ENCODE assay signal across 23 cellular contexts in the genomic region with DNA sequence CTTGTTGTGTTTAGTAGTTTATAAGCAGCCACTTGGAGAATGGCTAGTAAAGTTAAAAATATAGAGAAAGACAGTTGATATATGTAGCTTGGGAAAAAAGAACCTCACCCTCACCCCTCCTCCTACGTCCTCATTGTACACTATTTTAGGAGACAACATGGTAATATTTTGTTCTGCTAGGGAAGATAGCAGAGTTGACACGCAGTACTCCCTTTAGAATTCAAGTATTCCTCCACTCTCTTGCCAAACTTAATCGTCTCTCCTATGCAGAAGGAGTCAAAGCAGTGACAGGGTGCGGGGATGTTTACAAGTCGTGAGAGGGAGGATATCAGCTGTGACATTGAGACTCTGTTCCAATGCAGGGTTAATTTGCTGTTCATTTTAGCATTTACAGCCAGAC.
"Had no signal": no experiment of that assay in that cellular context is flagged by ENCODE, and none has a peak within 500 bp of the region (broad histone marks: within the 10 kb centered on the region; RNA-seq: fewer than 3 reads in every experiment).

No MANE protein-coding gene starts in this region.

- H3K4me1 Mint-ChIP-seq: activated CD4-positive, alpha-beta T cell treated with anti-CD3 and anti-CD28 coated beads for 36 hours had no signal

- H3K27ac Mint-ChIP-seq: activated B cell treated with CpG ODN at 0.5 μM for 24 hours; activated CD4-positive, alpha-beta T cell treated with anti-CD3 and anti-CD28 coated beads for 36 hours; activated naive CD8-positive, alpha-beta T cell; activated T-cell treated with anti-CD3 and anti-CD28 coated beads, Interleukin-2, amount 50 U/mL, for 24 hours; activated T-helper 2 cell treated with anti-CD3 and anti-CD28 coated beads, Interferon-gamma antibody, Interleukin-2, Interleukin-4, amounts not matched to agents 10 μg/mL and 5 μg/mL and 100 μg/mL, durations not matched to agents 14 hours and 24 hours and 36 hours; natural killer cell treated with Interleukin-12 subunit alpha and Interleukin-12 subunit beta and Interleukin-15 and Interleukin-18, amount 100 ng/mL, for 72 hours had no signal

- H3K9me3 ChIP-seq: breast epithelium, gastroesophageal sphincter, left lung, upper lobe of right lung had no signal

- H3K36me3 ChIP-seq: breast epithelium, gastroesophageal sphincter, left lung, upper lobe of right lung had no signal

- H3K9me3 Mint-ChIP-seq: activated B cell treated with CpG ODN at 0.5 μM for 24 hours; activated T-cell treated with anti-CD3 and anti-CD28 coated beads, Interleukin-2, amount 50 U/mL, for 24 hours; activated T-helper 2 cell treated with anti-CD3 and anti-CD28 coated beads, Interferon-gamma antibody, Interleukin-2, Interleukin-4, amounts not matched to agents 10 μg/mL and 5 μg/mL and 100 μg/mL, durations not matched to agents 14 hours and 24 hours and 36 hours; natural killer cell treated with Interleukin-12 subunit alpha and Interleukin-12 subunit beta and Interleukin-15 and Interleukin-18, amount 100 ng/mL, for 72 hours had no signal

- H3K27me3 ChIP-seq: breast epithelium, gastroesophageal sphincter, left lung, upper lobe of right lung had no signal

- DNase-seq: activated B cell treated with CpG ODN at 0.5 μM for 24 hours; activated CD4-positive, alpha-beta T cell treated with anti-CD3 and anti-CD28 coated beads for 36 hours; activated CD4-positive, alpha-beta T cell treated with anti-CD3 and anti-CD28 coated beads, Interleukin-2, amount 50 U/mL, for 4 hours; activated CD8-positive, alpha-beta memory T cell treated with anti-CD3 and anti-CD28 coated beads for 24 hours; activated CD8-positive, alpha-beta memory T cell treated with anti-CD3 and anti-CD28 coated beads, Interleukin-2, amount 50 U/mL, for 4 hours; activated naive CD4-positive, alpha-beta T cell; activated T-cell treated with anti-CD3 and anti-CD28 coated beads, Interleukin-2, amount 50 U/mL, for 24 hours; cerebellar nuclear complex; cortex of kidney; islet precursor cell; left lung; midbrain; occipital lobe; stimulated activated CD4-positive, alpha-beta T cell treated with anti-CD3 and anti-CD28 coated beads, Interleukin-2, amount 100 ng/mL, for 48 hours; stimulated activated naive CD4-positive, alpha-beta T cell; T-helper 1 cell; upper lobe of right lung had no signal

- H3K4me1 ChIP-seq: breast epithelium, left lung, upper lobe of right lung had no signal

- H3K27ac ChIP-seq: breast epithelium, epithelial cell of prostate, gastroesophageal sphincter, left lung, upper lobe of right lung had no signal

- H3K36me3 Mint-ChIP-seq: natural killer cell treated with Interleukin-12 subunit alpha and Interleukin-12 subunit beta and Interleukin-15 and Interleukin-18, amount 100 ng/mL, for 72 hours had no signal

- H3K4me3 Mint-ChIP-seq: activated B cell treated with CpG ODN at 0.5 μM for 24 hours; activated CD4-positive, alpha-beta T cell treated with anti-CD3 and anti-CD28 coated beads for 36 hours; activated naive CD8-positive, alpha-beta T cell; activated T-cell treated with anti-CD3 and anti-CD28 coated beads, Interleukin-2, amount 50 U/mL, for 24 hours; natural killer cell treated with Interleukin-12 subunit alpha and Interleukin-12 subunit beta and Interleukin-15 and Interleukin-18, amount 100 ng/mL, for 72 hours had no signal

- ATAC-seq: activated CD4-positive, alpha-beta T cell treated with anti-CD3 and anti-CD28 coated beads for 36 hours; gastroesophageal sphincter; left lung; natural killer cell treated with Interleukin-12 subunit alpha and Interleukin-12 subunit beta and Interleukin-15 and Interleukin-18, amount 100 ng/mL, for 72 hours; upper lobe of right lung had no signal

- H3K4me3 ChIP-seq: breast epithelium, gastroesophageal sphincter, left lung, upper lobe of right lung had no signal
